In genomic region chr11:85822814-85823213, GRCh38 we compare ENCODE assay signal across 14 cellular contexts. TPM values are rescaled to one million over a fixed set of nuclear protein-coding genes. Genes with fewer than 3 reads are reported as not detected.
DNase-seq lines count a peak whose midpoint lies in the region; TF ChIP-seq lines count a peak whose summit lies in the region.
"Had no signal": no experiment of that assay in that cellular context is flagged by ENCODE, and none has a peak within 500 bp of the region (broad histone marks: within the 10 kb centered on the region; RNA-seq: fewer than 3 reads in every experiment).

No MANE protein-coding gene starts in this region.

- H3K4me1 Mint-ChIP-seq in MCF 10A (ENCODE audit: insufficient read depth, unreplicated experiment), result peaks cover 34% of the 10 kb centered on the region

- no peak overlapping the region for H2AFZ ChIP-seq in fibroblast of lung (ENCODE audit: low read length)

- TF ChIP-seq CTCF in MCF 10A (IDR thresholded peaks at IDR 0.05; ENCODE audit: unreplicated experiment) (no peak), breast epithelium (IDR thresholded peaks at IDR 0.05) (no peak), fibroblast of lung (conservative IDR thresholded peaks at IDR 0.05 in 1 of 2, IDR thresholded peaks at IDR 0.05 in 1 of 2; ENCODE audit: low read depth in 1 of 2, low read length in 2 of 2) (no peak)

- BruUV-seq in MCF 10A (replicated peaks; lab: Mats Ljungman, UMichigan), result no TSS peak

- H3K27ac ChIP-seq in breast epithelium (no peak overlapping the region), SJCRH30 (no peak overlapping the region), fibroblast of lung (ENCODE audit: insufficient read depth, low read length) (no peak overlapping the region)
- H3K27ac ChIP-seq: body of pancreas, psoas muscle, thyroid gland had no signal

- no peak for DNase-seq in MCF 10A (ENCODE audit: unreplicated experiment)
- no peak for DNase-seq in breast epithelium (ENCODE audit: low spot score in 2 of 2)
- DNase-seq in SJCRH30, result peak; percentile 45 to 56
- DNase-seq in fibroblast of lung (ENCODE audit: low read depth in 2 of 2), result peak; percentile 63 to 78
- peak; percentile 21 for DNase-seq in stromal cell of bone marrow (ENCODE audit: low read depth)
- DNase-seq in DMS53 (lab: John Stamatoyannopoulos, UW), result no peak
- DNase-seq in HEK293T (ENCODE audit: extremely low spot score), result no peak
- no peak for DNase-seq in NCI-H510A (lab: John Stamatoyannopoulos, UW)
- DNase-seq: activated CD4-positive, alpha-beta T cell treated with anti-CD3 and anti-CD28 coated beads for 36 hours; activated T-cell treated with anti-CD3 and anti-CD28 coated beads, Interleukin-2, amount 50 U/mL, for 72 hours; body of pancreas; NCI-H1105; psoas muscle; thyroid gland had no signal

- H3K36me3 Mint-ChIP-seq in MCF 10A (ENCODE audit: insufficient read depth, unreplicated experiment), result no peaks in the 10 kb centered on the region

- H3K27me3 Mint-ChIP-seq in MCF 10A (ENCODE audit: insufficient read depth, unreplicated experiment), result no peaks in the 10 kb centered on the region
- H3K27me3 Mint-ChIP-seq: activated CD4-positive, alpha-beta T cell treated with anti-CD3 and anti-CD28 coated beads for 36 hours had no signal

- no peaks in the 10 kb centered on the region for H3K36me3 ChIP-seq in breast epithelium
- no peaks in the 10 kb centered on the region for H3K36me3 ChIP-seq in SJCRH30
- no peaks in the 10 kb centered on the region for H3K36me3 ChIP-seq in fibroblast of lung (ENCODE audit: control insufficient read depth, insufficient read depth, low read length)
- H3K36me3 ChIP-seq: thyroid gland had no signal

- H3K4me3 Mint-ChIP-seq in MCF 10A (ENCODE audit: unreplicated experiment), result no peak overlapping the region
- H3K4me3 Mint-ChIP-seq: activated CD4-positive, alpha-beta T cell treated with anti-CD3 and anti-CD28 coated beads for 36 hours had no signal

- POLR2A ChIA-PET in MCF 10A (lab: Yijun Ruan, JAX), result no interaction called here
- POLR2A ChIA-PET in HEK293T (lab: Yijun Ruan, JAX), result no interaction called here

- CTCF ChIA-PET in MCF 10A (lab: Yijun Ruan, JAX), result interaction anchor here (0.6 to 8.1 kb wide), 4 partner anchors 80 to 174 kb away, joined by 3 to 106 read pairs (median 6); no protein-coding TSS in a partner anchor
- CTCF ChIA-PET in HEK293T (lab: Yijun Ruan, JAX), result no interaction called here

- intact Hi-C loops in MCF 10A (cut with micrococcal nuclease), result loop anchor here (10.0 kb wide), 1 partner anchor 198 kb away; the partner anchor contains the start of genes DLG2 and TMEM126B
- intact Hi-C loops in breast epithelium (cut with DNase I; ENCODE audit: low total_unique reads), result no loop called here

- no peaks in the 10 kb centered on the region for H3K9me3 ChIP-seq in breast epithelium
- H3K9me3 ChIP-seq in SJCRH30 (replicated peaks), result no peaks in the 10 kb centered on the region
- H3K9me3 ChIP-seq in fibroblast of lung (ENCODE audit: control insufficient read depth, insufficient read depth, low read depth, low read length), result no peaks in the 10 kb centered on the region
- H3K9me3 ChIP-seq: body of pancreas, psoas muscle, thyroid gland had no signal

- H3K4me2 ChIP-seq in fibroblast of lung (ENCODE audit: extremely low read depth, insufficient read depth, low read length), result no peak overlapping the region

- H3K79me2 ChIP-seq in fibroblast of lung (ENCODE audit: control insufficient read depth, insufficient read depth, low read length), result no peaks in the 10 kb centered on the region

- H3K4me1 ChIP-seq in breast epithelium (no peaks in the 10 kb centered on the region), SJCRH30 (peaks cover 25% of the 10 kb centered on the region), fibroblast of lung (ENCODE audit: control insufficient read depth, extremely low read depth, insufficient read depth, low read length) (peaks cover 28% of the 10 kb centered on the region)
- H3K4me1 ChIP-seq: psoas muscle had no signal

- no peaks in the 10 kb centered on the region for H4K20me1 ChIP-seq in fibroblast of lung (ENCODE audit: control insufficient read depth, extremely low read depth, insufficient read depth, low read length)

- H3K9ac ChIP-seq in fibroblast of lung (ENCODE audit: insufficient read depth, low read length), result no peak overlapping the region

- no peak for TF ChIP-seq POLR2A in breast epithelium (IDR thresholded peaks at IDR 0.05)

- H3K4me3 ChIP-seq in breast epithelium (no peak overlapping the region), SJCRH30 (no peak overlapping the region), fibroblast of lung (replicated peaks in 1 of 4; ENCODE audit: control extremely low read depth in 1 of 4, insufficient read depth in 1 of 4, low read depth in 3 of 4, low read length in 4 of 4) (no peak overlapping the region)
- H3K4me3 ChIP-seq: body of pancreas, psoas muscle, thyroid gland had no signal

- peak overlapping the region; percentile 14 for H3K27ac Mint-ChIP-seq in MCF 10A (ENCODE audit: low read depth, unreplicated experiment)
- H3K27ac Mint-ChIP-seq: activated CD4-positive, alpha-beta T cell treated with anti-CD3 and anti-CD28 coated beads for 36 hours had no signal

- H3K27me3 ChIP-seq in breast epithelium, result no peaks in the 10 kb centered on the region
- H3K27me3 ChIP-seq in SJCRH30, result no peaks in the 10 kb centered on the region
- no peaks in the 10 kb centered on the region for H3K27me3 ChIP-seq in fibroblast of lung (ENCODE audit: control insufficient read depth, insufficient read depth, low read length)
- H3K27me3 ChIP-seq: body of pancreas, thyroid gland had no signal

- no peaks in the 10 kb centered on the region for H3K9me3 Mint-ChIP-seq in MCF 10A (ENCODE audit: unreplicated experiment)

TF ChIP-seq in HEK293T, 16 proteins besides CTCF, POLR2A, EP300 and RAD21:
- TF ChIP-seq FOXM1 (IDR thresholded peaks at IDR 0.05; ENCODE audit: borderline replicate concordance) (no peak), FOXA1 (IDR thresholded peaks at IDR 0.05) (no peak), SUZ12 (IDR thresholded peaks at IDR 0.05) (no peak), NFRKB (IDR thresholded peaks at IDR 0.05) (no peak), ARNT (IDR thresholded peaks at IDR 0.05) (no peak), L3MBTL2 (conservative IDR thresholded peaks at IDR 0.05) (no peak), FOXK2 (IDR thresholded peaks at IDR 0.05) (no peak), SP1 (IDR thresholded peaks at IDR 0.05) (no peak), LEF1 (IDR thresholded peaks at IDR 0.05; ENCODE audit: borderline replicate concordance) (no peak), ELF4 (IDR thresholded peaks at IDR 0.05) (no peak), ZNF384 (IDR thresholded peaks at IDR 0.05) (no peak), TARDBP (IDR thresholded peaks at IDR 0.05) (no peak), BHLHE40 (IDR thresholded peaks at IDR 0.05; ENCODE audit: borderline replicate concordance) (no peak), HDGF (IDR thresholded peaks at IDR 0.05; ENCODE audit: borderline replicate concordance) (no peak), CTBP1 (IDR thresholded peaks at IDR 0.05; ENCODE audit: borderline replicate concordance) (no peak)
- TF ChIP-seq, protein P1, sequence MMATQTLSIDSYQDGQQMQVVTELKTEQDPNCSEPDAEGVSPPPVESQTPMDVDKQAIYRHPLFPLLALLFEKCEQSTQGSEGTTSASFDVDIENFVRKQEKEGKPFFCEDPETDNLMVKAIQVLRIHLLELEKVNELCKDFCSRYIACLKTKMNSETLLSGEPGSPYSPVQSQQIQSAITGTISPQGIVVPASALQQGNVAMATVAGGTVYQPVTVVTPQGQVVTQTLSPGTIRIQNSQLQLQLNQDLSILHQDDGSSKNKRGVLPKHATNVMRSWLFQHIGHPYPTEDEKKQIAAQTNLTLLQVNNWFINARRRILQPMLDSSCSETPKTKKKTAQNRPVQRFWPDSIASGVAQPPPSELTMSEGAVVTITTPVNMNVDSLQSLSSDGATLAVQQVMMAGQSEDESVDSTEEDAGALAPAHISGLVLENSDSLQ (IDR thresholded peaks at IDR 0.05), result no peak
TF ChIP-seq in HEK293T: peak in this region for 0.

RNA-seq across cellular contexts. Expression of gene SYTL2, which starts 11.9 kb away (rescaled TPM):
- total RNA-seq in MCF 10A (2022) (2.1 and 2.7 TPM in 2 replicates), breast epithelium (100 to 1,000 TPM in 2 of 3 donors, 10 to 100 TPM in 1; 10.1 to 189 (median 120) TPM), fibroblast of lung (39.8 and 165 TPM in 2 replicates)
- total RNA-seq in SJCRH30 (2014; rRNA removed; shearing (Covaris generic)), result 122 and 137 TPM in 2 replicates
- 148 and 387 TPM in 2 replicates for polyA plus RNA-seq in fibroblast of lung
- polyA plus RNA-seq in fibroblast of lung (2012), result 80.4 and 184 TPM in 2 replicates
- polyA minus RNA-seq in fibroblast of lung (ENCODE audit: low replicate concordance), result 5.8 and 19.0 TPM in 2 replicates

RNA-seq across cellular contexts. Expression of gene CCDC83, which starts 32.4 kb away (rescaled TPM):
- total RNA-seq in MCF 10A (2022), result not detected in 2 replicates
- under 1 TPM in 1 of 3 donors, not detected in 2; 0.33 TPM for total RNA-seq in breast epithelium
- not detected in 2 replicates for total RNA-seq in SJCRH30 (2014; rRNA removed; shearing (Covaris generic))
- under 0.01 TPM in 1 of 2 replicates, not detected in the other for total RNA-seq in fibroblast of lung
- not detected in 2 replicates for polyA plus RNA-seq in fibroblast of lung
- polyA plus RNA-seq in fibroblast of lung (2012), result not detected in 2 replicates
- not detected in 2 replicates for polyA minus RNA-seq in fibroblast of lung (ENCODE audit: low replicate concordance)
- total RNA-seq: activated CD4-positive, alpha-beta T cell treated with anti-CD3 and anti-CD28 coated beads for 36 hours; activated T-cell treated with anti-CD3 and anti-CD28 coated beads, Interleukin-2, amount 50 U/mL, for 72 hours; body of pancreas; psoas muscle; thyroid gland had no signal
- polyA plus RNA-seq: psoas muscle had no signal

Comparison
In these comparisons a context has a peak if more than half of its experiments do, and no peak if none do; other contexts are left out.
1. DNase-seq: peak in SJCRH30 (2 of 2), fibroblast of lung (2 of 2) and stromal cell of bone marrow (single experiment); none in MCF 10A (single experiment), breast epithelium (0 of 2), DMS53 (single experiment), HEK293T (single experiment) and NCI-H510A (single experiment).